In the genomic region with DNA sequence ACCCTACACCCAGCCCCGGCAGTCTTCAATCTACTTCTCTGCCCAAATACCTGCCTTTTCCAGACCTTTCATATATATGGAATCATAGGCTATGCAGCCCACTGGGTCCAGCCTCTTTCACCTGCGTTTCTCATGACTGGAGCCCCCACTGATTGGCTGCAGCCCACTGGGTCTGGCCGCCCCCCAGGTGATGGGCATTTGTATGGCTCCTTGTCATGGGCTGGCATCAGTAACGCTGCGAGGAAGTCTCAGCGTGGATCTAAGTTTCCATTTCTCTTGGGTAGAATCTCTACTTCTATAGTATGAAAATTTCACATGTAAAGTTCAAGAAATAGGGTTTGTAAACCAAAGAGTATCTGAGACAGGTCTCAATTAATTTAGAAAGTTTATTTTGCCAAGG, we compare ENCODE assay signal across 27 cellular contexts.
"Had no signal": no experiment of that assay in that cellular context is flagged by ENCODE, and none has a peak within 500 bp of the region (broad histone marks: within the 10 kb centered on the region; RNA-seq: fewer than 3 reads in every experiment).

No MANE protein-coding gene starts in this region.

- DNase-seq: stimulated activated CD4-positive, alpha-beta T cell treated with anti-CD3 and anti-CD28 coated beads, Interleukin-2, amount 100 ng/mL, for 48 hours; stimulated activated CD4-positive, alpha-beta T cell treated with anti-CD3 and anti-CD28 coated beads, Interleukin-4, amount 100 ng/mL, for 1 hour; stimulated activated CD4-positive, alpha-beta T cell treated with anti-CD3 and anti-CD28 coated beads, Interleukin-4, amount 100 ng/mL, for 24 hours; stimulated activated CD4-positive, alpha-beta T cell treated with anti-CD3 and anti-CD28 coated beads, Interleukin-4, amount 100 ng/mL, for 4 hours; stimulated activated CD8-positive, alpha-beta memory T cell treated with anti-CD3 and anti-CD28 coated beads, Interleukin-4, amount 100 ng/mL, for 48 hours; stimulated activated naive B cell treated with anti-CD40 and anti-IgM and Interleukin-4, amounts not matched to agents 10 μg/mL and 1 μg/mL and 100 μg/mL, for 72 hours; stimulated activated naive CD4-positive, alpha-beta T cell; stimulated activated naive CD4-positive, alpha-beta T cell treated with Interleukin-2 at 50 U/mL for 16 hours; stimulated activated naive CD8-positive, alpha-beta T cell treated with anti-CD3 and anti-CD28 coated beads, Interleukin-15, amount 100 ng/mL, for 72 hours; stimulated activated naive CD8-positive, alpha-beta T cell treated with anti-CD3 and anti-CD28 coated beads, Interleukin-15, Interleukin-2, amounts not matched to agents 100 U/mL and 50 U/mL, for 24 hours; stomach; substantia nigra; testis; thyroid gland; tibial artery; transverse colon; trophoblast cell; upper lobe of right lung; uterus had no signal

- FAIRE-seq: urothelium cell line had no signal

- H3K36me3 ChIP-seq: stomach, suprapubic skin, thoracic aorta, thyroid gland, tibial artery, tibial nerve, transverse colon, upper lobe of left lung, upper lobe of right lung, uterus, vagina had no signal

- H3K4me1 ChIP-seq: stomach, suprapubic skin, testis, thyroid gland, tibial artery, transverse colon, upper lobe of left lung, upper lobe of right lung, uterus, vagina had no signal

- H3K4me3 ChIP-seq: stomach, suprapubic skin, testis, thoracic aorta, thyroid gland, tibial artery, tibial nerve, transverse colon, upper lobe of left lung, upper lobe of right lung, uterus, vagina had no signal

- H3K27ac ChIP-seq: stomach, suprapubic skin, testis, thoracic aorta, thyroid gland, tibial artery, tibial nerve, transverse colon, upper lobe of left lung, upper lobe of right lung, uterus, vagina had no signal

- H3K9me3 ChIP-seq: stomach, suprapubic skin, testis, thoracic aorta, thyroid gland, tibial artery, tibial nerve, transverse colon, upper lobe of left lung, upper lobe of right lung, uterus, vagina had no signal

- ATAC-seq: stimulated activated effector memory CD8-positive, alpha-beta T cell treated with anti-CD3 and anti-CD28 coated beads, Interleukin-12 subunit alpha, Interleukin-12 subunit beta, amount 100 ng/mL, for 72 hours; stimulated activated memory B cell treated with anti-CD40 and anti-IgM and Interleukin-4, amounts not matched to agents 10 μg/mL and 1 μg/mL and 100 μg/mL, for 72 hours; stimulated activated naive B cell treated with anti-CD40 and anti-IgM and Interleukin-4, amounts not matched to agents 10 μg/mL and 1 μg/mL and 100 μg/mL, for 72 hours; stimulated activated naive CD8-positive, alpha-beta T cell treated with anti-CD3 and anti-CD28 coated beads, Interleukin-15, amount 100 ng/mL, for 72 hours; stimulated activated naive CD8-positive, alpha-beta T cell treated with anti-CD3 and anti-CD28 coated beads, Interleukin-15, Interleukin-2, amounts not matched to agents 100 U/mL and 50 U/mL, for 24 hours; upper lobe of right lung had no signal

- H3K27me3 ChIP-seq: testis, thyroid gland, tibial nerve, transverse colon, upper lobe of left lung, upper lobe of right lung, uterus, vagina had no signal
